1 cellular context compared by ENCODE assay signal in genomic region chr3:138367326-138367850, GRCh38.
TF ChIP-seq lines count a peak whose summit lies in the region.

No MANE protein-coding gene starts in this region.

TF ChIP-seq in HCT116, 20 proteins besides CTCF, POLR2A, EP300 and RAD21:
- TF ChIP-seq EZH2 (IDR thresholded peaks at IDR 0.05) (no peak), TCF7L2 (IDR thresholded peaks at IDR 0.05; ENCODE audit: borderline replicate concordance, extremely low read depth, insufficient read depth, insufficient read length) (no peak), MAX (IDR thresholded peaks at IDR 0.05) (no peak), CEBPB (IDR thresholded peaks at IDR 0.05; ENCODE audit: low read depth) (no peak), ATF3 (IDR thresholded peaks at IDR 0.05) (no peak), ZBTB33 (IDR thresholded peaks at IDR 0.05; ENCODE audit: extremely low read depth, insufficient replicate concordance, low read length) (no peak), EGR1 (IDR thresholded peaks at IDR 0.05; ENCODE audit: low read depth) (no peak), EZH2phosphoT487 (IDR thresholded peaks at IDR 0.05; ENCODE audit: borderline replicate concordance) (no peak), YY1 (IDR thresholded peaks at IDR 0.05; ENCODE audit: extremely low read depth, insufficient replicate concordance, low read depth, low read length) (no peak), SRF (IDR thresholded peaks at IDR 0.05; ENCODE audit: low read depth) (no peak), JUND (IDR thresholded peaks at IDR 0.05) (no peak), SP1 (IDR thresholded peaks at IDR 0.05; ENCODE audit: low read depth) (no peak), FOSL1 (IDR thresholded peaks at IDR 0.05; ENCODE audit: low read depth) (no peak), ZFX (IDR thresholded peaks at IDR 0.05) (no peak)
